8 cellular contexts compared by ENCODE assay signal in genomic region chr10:75187961-75188426, GRCh38. TPM values are rescaled to one million over a fixed set of nuclear protein-coding genes. Genes with fewer than 3 reads are reported as not detected.
DNase-seq lines count a peak whose midpoint lies in the region; ATAC-seq and TF ChIP-seq lines count a peak whose summit lies in the region.

No MANE protein-coding gene starts in this region.

- peaks cover 3% of the 10 kb centered on the region for H3K4me1 Mint-ChIP-seq in glutamatergic neuron (ENCODE audit: low read depth, unreplicated experiment)

- CTCF ChIA-PET in RWPE1 (lab: Yijun Ruan, JAX), result interaction anchor here (0.5 to 5.0 kb wide), 18 partner anchors 10 to 156 kb away, joined by 3 to 40 read pairs (median 6); partner anchors contain the start of gene COMTD1

- 57% methylated on average over 3 of the region's 3 CpGs for WGBS in prostate gland

- peaks cover 3% of the 10 kb centered on the region for H3K4me1 ChIP-seq in prostate gland (replicated peaks)

- POLR2A ChIA-PET in RWPE1 (lab: Yijun Ruan, JAX; ENCODE audit: low non-redundant PET), result interaction anchor here (0.5 to 2.1 kb wide), 4 partner anchors 15 to 1592 kb away, joined by 4 to 16 read pairs (median 8); no protein-coding TSS in a partner anchor

- no peaks in the 10 kb centered on the region for H3K9me3 ChIP-seq in prostate gland

- intact Hi-C loops in prostate gland (cut with DNase I), result loop anchor here (5.0 kb wide), 1 partner anchor 44 kb away; no protein-coding TSS in a partner anchor

- DNase-seq in G401 (ENCODE audit: low spot score) (peak; percentile 42), RWPE1 (ENCODE audit: low spot score) (peak; percentile 79), glutamatergic neuron (peak; percentile 61), prostate gland (ENCODE audit: low spot score) (peak; percentile 72)
- DNase-seq in activated naive CD4-positive, alpha-beta T cell treated with Interleukin-2 at 50 U/mL for 16 hours, result peak; percentile 64

- H3K4me3 ChIP-seq in prostate gland, result no peak overlapping the region

- H3K36me3 Mint-ChIP-seq in glutamatergic neuron (ENCODE audit: unreplicated experiment), result no peaks in the 10 kb centered on the region

- TF ChIP-seq CTCF in RWPE1 (conservative IDR thresholded peaks at IDR 0.05; ENCODE audit: low read depth) (peak; percentile 83), glutamatergic neuron (IDR thresholded peaks at IDR 0.05; ENCODE audit: partially characterized antibody, unreplicated experiment) (peak; percentile 68), prostate gland (IDR thresholded peaks at IDR 0.05) (peak; percentile 24 to 85 (median 74))

- no peak overlapping the region for H3K4me3 Mint-ChIP-seq in glutamatergic neuron (ENCODE audit: unreplicated experiment)

- H3K27ac ChIP-seq in RWPE1 (peak overlapping the region; percentile 73), prostate gland (peak overlapping the region; percentile 20 to 55)

- no peaks in the 10 kb centered on the region for H3K27me3 ChIP-seq in prostate gland (replicated peaks; ENCODE audit: insufficient read depth)

- TF ChIP-seq POLR2A in prostate gland (IDR thresholded peaks at IDR 0.05), result no peak

- in situ Hi-C loops in G401 (cut with HindIII; ENCODE audit: low sequenced_read_pairs), result no loop called here

- peaks cover 4% of the 10 kb centered on the region for H3K27me3 Mint-ChIP-seq in glutamatergic neuron (ENCODE audit: unreplicated experiment)

- no peak overlapping the region for H3K27ac Mint-ChIP-seq in glutamatergic neuron (ENCODE audit: unreplicated experiment)

- H3K36me3 ChIP-seq in prostate gland, result no peaks in the 10 kb centered on the region

- H3K9me3 Mint-ChIP-seq in glutamatergic neuron (ENCODE audit: unreplicated experiment), result peaks cover 2% of the 10 kb centered on the region

- ATAC-seq in HG03354 (IDR thresholded peaks at IDR 0.05; ENCODE audit: poor library complexity, severe bottlenecking, unreplicated experiment), result peak; percentile 66
- ATAC-seq in GM19452 (IDR thresholded peaks at IDR 0.05; ENCODE audit: unreplicated experiment), result no peak
- no peak for ATAC-seq in GM18517 (IDR thresholded peaks at IDR 0.05; ENCODE audit: unreplicated experiment)

RNA-seq across cellular contexts. Expression of gene VDAC2, which starts 22.6 kb away (rescaled TPM):
- total RNA-seq in G401 (2014; rRNA removed; shearing (Covaris generic)), result 181 and 192 TPM in 2 replicates
- total RNA-seq in glutamatergic neuron (ENCODE audit: unreplicated experiment) (264 TPM), prostate gland (100 to 1,000 TPM; 112 to 121 TPM)

RNA-seq across cellular contexts. Expression of gene COMTD1, which starts 47.8 kb away (rescaled TPM):
- total RNA-seq in G401 (2014; rRNA removed; shearing (Covaris generic)), result 33.8 and 49.2 TPM in 2 replicates
- 14.2 TPM for total RNA-seq in glutamatergic neuron (ENCODE audit: unreplicated experiment)
- 10 to 100 TPM; 26.8 to 49.3 TPM for total RNA-seq in prostate gland
